27 cellular contexts compared by ENCODE assay signal in genomic region chr1:160227561-160227960, GRCh38. TPM values are rescaled to one million over a fixed set of nuclear protein-coding genes. Genes with fewer than 3 reads are reported as not detected.
DNase-seq lines count a peak whose midpoint lies in the region; ATAC-seq, FAIRE-seq and TF ChIP-seq lines count a peak whose summit lies in the region.
"Had no signal": no experiment of that assay in that cellular context is flagged by ENCODE, and none has a peak within 500 bp of the region (broad histone marks: within the 10 kb centered on the region; RNA-seq: fewer than 3 reads in every experiment).

No MANE protein-coding gene starts in this region.

- FAIRE-seq in HepG2 (lab: Jason Lieb, UNC) (no peak), GM12878 (lab: Jason Lieb, UNC) (no peak)
- FAIRE-seq: A204.1, GM12891, GM19239 had no signal

- RAD21 ChIA-PET in GM12878 (lab: Charles Lee; ENCODE audit: unreplicated experiment), result interaction anchor here (0.9 to 1.4 kb wide), 5 partner anchors 8 to 149 kb away, joined by 3 to 4 read pairs (median 3); no protein-coding TSS in a partner anchor

- H2AFZ ChIP-seq in HepG2 (ENCODE audit: low read length), result no peak overlapping the region
- H2AFZ ChIP-seq in GM12878 (ENCODE audit: control insufficient read depth, low read depth, low read length), result no peak overlapping the region

- TF ChIP-seq POLR2A in HepG2 (IDR thresholded peaks at IDR 0.05; ENCODE audit: insufficient read depth in 1 of 2, low read depth in 2 of 2, low read length in 2 of 2) (no peak), right lobe of liver (IDR thresholded peaks at IDR 0.05) (no peak), GM12878 (IDR thresholded peaks at IDR 0.05; ENCODE audit: low read depth, low read length) (no peak)

- CTCF ChIA-PET in HepG2 (lab: Yijun Ruan, JAX; ENCODE audit: low intra/inter-chr PET ratio, low total read pairs), result no interaction called here
- CTCF ChIA-PET in GM12878 (lab: Yijun Ruan, JAX), result interaction anchor here (0.5 to 6.3 kb wide), 11 partner anchors 7 to 149 kb away, joined by 4 to 40 read pairs (median 6); partner anchors contain the start of gene PEX19

- no peaks in the 10 kb centered on the region for H3K27me3 ChIP-seq in HepG2 (ENCODE audit: control insufficient read depth in 1 of 2, insufficient read depth in 2 of 2, low read length in 2 of 2)
- H3K27me3 ChIP-seq in right lobe of liver, result no peaks in the 10 kb centered on the region
- no peaks in the 10 kb centered on the region for H3K27me3 ChIP-seq in GM12878 (replicated peaks in 1 of 2; ENCODE audit: control insufficient read depth in 2 of 2, insufficient read depth in 2 of 2, low read length in 1 of 2)
- no peaks in the 10 kb centered on the region for H3K27me3 ChIP-seq in psoas muscle (ENCODE audit: insufficient read depth in 3 of 3, low read length in 2 of 3)
- H3K27me3 ChIP-seq: BE2C, BLaER1 had no signal

- SMC1A ChIA-PET in GM12878 (lab: Charles Lee; ENCODE audit: uncharacterized antibody, unreplicated experiment), result interaction anchor here (0.6 to 3.3 kb wide), 10 partner anchors 13 to 390 kb away, joined by 3 to 17 read pairs (median 4); no protein-coding TSS in a partner anchor

- POLR2A ChIA-PET in HepG2 (lab: Yijun Ruan, JAX) (interaction anchor here (1.4 to 1.6 kb wide), 2 partner anchors 35 to 129 kb away, joined by 3 read pairs; partner anchors contain the start of gene DCAF8), GM12878 (lab: Charles Lee) (interaction anchor here (0.9 kb wide), 1 partner anchor 25 kb away, joined by 3 read pairs; no protein-coding TSS in a partner anchor)

- in situ Hi-C loops in HepG2 (cut with HindIII; ENCODE audit: extremely low pct_ligation_motif_present, low pct_unique_long_range_greater_than_20kb) (no loop called here), GM12878 (cut with MboI) (no loop called here)

- TF ChIP-seq CTCF in HepG2 (CRISPR knock-in tag; IDR thresholded peaks at IDR 0.05) (no peak), right lobe of liver (IDR thresholded peaks at IDR 0.05) (no peak), GM12878 (IDR thresholded peaks at IDR 0.05 in 2 of 3, conservative IDR thresholded peaks at IDR 0.05 in 1 of 3; ENCODE audit: control insufficient read depth in 2 of 3, extremely low read depth in 1 of 3, insufficient read depth in 1 of 3, low read depth in 3 of 3, low read length in 3 of 3) (no peak), psoas muscle (IDR thresholded peaks at IDR 0.05) (no peak)

- H3K36me3 ChIP-seq in HepG2 (replicated peaks in 1 of 2; ENCODE audit: control insufficient read depth in 1 of 2, insufficient read depth in 2 of 2, low read length in 2 of 2) (peaks cover 38 to 95% of the 10 kb centered on the region in 2 experiments), right lobe of liver (peaks cover 0 to 100% (median 53%) of the 10 kb centered on the region in 4 donors), GM12878 (ENCODE audit: control insufficient read depth in 2 of 2, insufficient read depth in 2 of 2, low read length in 1 of 2) (peaks cover 20 to 53% of the 10 kb centered on the region in 2 experiments), psoas muscle (ENCODE audit: insufficient read depth in 1 of 2, low read depth in 1 of 2) (peaks cover 20 to 100% of the 10 kb centered on the region in 2 donors)

- H3K9me3 ChIP-seq in HepG2 (ENCODE audit: low read length) (no peaks in the 10 kb centered on the region), right lobe of liver (no peaks in the 10 kb centered on the region), GM12878 (replicated peaks; ENCODE audit: control insufficient read depth, insufficient read depth, low read length) (no peaks in the 10 kb centered on the region), psoas muscle (no peaks in the 10 kb centered on the region)
- H3K9me3 ChIP-seq: BE2C, BLaER1 had no signal

- H3K79me2 ChIP-seq in HepG2 (ENCODE audit: insufficient read depth, low read length), result no peaks in the 10 kb centered on the region
- H3K79me2 ChIP-seq in GM12878 (ENCODE audit: control insufficient read depth, insufficient read depth, low read length), result no peaks in the 10 kb centered on the region

- DNase-seq in HepG2 (ENCODE audit: low spot score) (no peak), right lobe of liver (no peak), GM12878 (ENCODE audit: low read depth, low spot score) (no peak), psoas muscle (no peak), NCI-H146 (lab: John Stamatoyannopoulos, UW) (no peak)
- DNase-seq: 8988T; ACHN; BE2C; C1 segment of cervical spinal cord; CD4-positive, alpha-beta memory T cell; CD4-positive, CD25-positive, alpha-beta regulatory T cell; CD8-positive, alpha-beta memory T cell; COR-L47; DMS 273 treated with DMSO at 0.1 percent for 48 hours; DMS153; DMS53; DMS79; DND-41; EL; GDM1 had no signal

- TF ChIP-seq RAD21 in HepG2 (CRISPR knock-in tag; IDR thresholded peaks at IDR 0.05) (no peak), GM12878 (IDR thresholded peaks at IDR 0.05; ENCODE audit: insufficient read depth, low read depth, low read length) (no peak)

- no peak overlapping the region for H3K27ac ChIP-seq in HepG2 (ENCODE audit: extremely low read length, insufficient read depth, low read length)
- H3K27ac ChIP-seq in right lobe of liver, result no peak overlapping the region
- no peak overlapping the region for H3K27ac ChIP-seq in GM12878 (ENCODE audit: control insufficient read depth, insufficient read depth)
- H3K27ac ChIP-seq in psoas muscle, result peak overlapping the region; percentile 61
- H3K27ac ChIP-seq: BLaER1 had no signal

- BruUV-seq in HepG2 (replicated peaks; lab: Mats Ljungman, UMichigan), result no TSS peak
- BruUV-seq in GM12878 (replicated peaks; lab: Mats Ljungman, UMichigan), result no TSS peak

- TF ChIP-seq EP300 in HepG2 (IDR thresholded peaks at IDR 0.05; ENCODE audit: low read depth in 2 of 2, low read length in 2 of 2) (no peak), HepG2 (CRISPR knock-in tag; IDR thresholded peaks at IDR 0.05; ENCODE audit: borderline replicate concordance) (no peak), GM12878 (IDR thresholded peaks at IDR 0.05; ENCODE audit: borderline replicate concordance in 1 of 2, control insufficient read depth in 1 of 2, low read depth in 2 of 2, low read length in 2 of 2) (no peak)

- intact Hi-C loops in HepG2 (cut with micrococcal nuclease; ENCODE audit: unreplicated experiment) (no loop called here), right lobe of liver (cut with DNase I) (no loop called here), GM12878 (cut with micrococcal nuclease; ENCODE audit: unreplicated experiment) (no loop called here), psoas muscle (cut with DNase I) (no loop called here)

- H3K9ac ChIP-seq in HepG2 (ENCODE audit: insufficient read depth, low read depth, low read length) (no peak overlapping the region), GM12878 (ENCODE audit: control insufficient read depth, insufficient read depth, low read length) (no peak overlapping the region)
- H3K9ac ChIP-seq: BLaER1 had no signal

- H4K20me1 ChIP-seq in HepG2 (ENCODE audit: insufficient read depth, low read length), result no peaks in the 10 kb centered on the region
- no peaks in the 10 kb centered on the region for H4K20me1 ChIP-seq in GM12878 (ENCODE audit: control insufficient read depth, insufficient read depth)
- H4K20me1 ChIP-seq: BLaER1 had no signal

- ATAC-seq in HepG2 (no peak), right lobe of liver (no peak), GM12878 (no peak), psoas muscle (no peak), GM21786 (IDR thresholded peaks at IDR 0.05; ENCODE audit: unreplicated experiment) (no peak)

- 86% methylated on average over 1 of the region's 1 CpG for WGBS in HepG2 (ENCODE audit: low lambda C conversion rate)
- 100% methylated on average over 1 of the region's 1 CpG for WGBS in right lobe of liver (ENCODE audit: insufficient coverage, low coverage, low lambda C conversion rate, missing lambda C conversion rate)
- WGBS in GM12878 (ENCODE audit: insufficient coverage, insufficient replicate concordance, low lambda C conversion rate, missing lambda C conversion rate), result 94% methylated on average over 1 of the region's 1 CpG
- 85 to 97% (median 87%) methylated on average over 1 of the region's 1 CpG for WGBS in psoas muscle, 3 donors

- H3K4me2 ChIP-seq in HepG2 (ENCODE audit: low read depth, low read length) (no peak overlapping the region), GM12878 (ENCODE audit: control insufficient read depth, insufficient read depth) (no peak overlapping the region)
- H3K4me2 ChIP-seq: BLaER1 had no signal

- H3K4me3 ChIP-seq in HepG2 (replicated peaks in 1 of 3; ENCODE audit: insufficient read depth in 1 of 3, low read depth in 2 of 3, low read length in 3 of 3) (no peak overlapping the region), right lobe of liver (no peak overlapping the region), GM12878 (no peak overlapping the region), psoas muscle (no peak overlapping the region)
- H3K4me3 ChIP-seq: BLaER1 had no signal

- H3K4me1 ChIP-seq in HepG2 (ENCODE audit: insufficient read depth, low read length) (no peaks in the 10 kb centered on the region), right lobe of liver (no peaks in the 10 kb centered on the region), GM12878 (ENCODE audit: control insufficient read depth, insufficient read depth, low read length) (no peaks in the 10 kb centered on the region; the same call in 1 of the 2 replicates), psoas muscle (peaks cover 13% of the 10 kb centered on the region)
- H3K4me1 ChIP-seq: BE2C, BLaER1 had no signal

RNA-seq across cellular contexts. Expression of gene PEA15, which starts 22.4 kb away (rescaled TPM):
- 12.1 and 15.8 TPM in 2 replicates for total RNA-seq in HepG2 (2016; rRNA removed; fragmentation: Illumina TruSeq; extraction: Trizol)
- total RNA-seq in HepG2 (2016; cell fraction: cytosol; rRNA removed; fragmentation: Illumina TruSeq; extraction: Trizol; ENCODE audit: low read depth), result 5.3 and 6.2 TPM in 2 replicates
- 13.1 and 13.5 TPM in 2 replicates for total RNA-seq in HepG2 (2016; cell fraction: insoluble cytoplasmic fraction; rRNA removed; fragmentation: Illumina TruSeq; extraction: Trizol)
- 19.6 and 23.0 TPM in 2 replicates for total RNA-seq in HepG2 (2016; cell fraction: membrane; rRNA removed; fragmentation: Illumina TruSeq; extraction: Trizol)
- 6.0 and 6.1 TPM in 2 replicates for total RNA-seq in HepG2 (2016; cell fraction: nucleus; rRNA removed; fragmentation: Illumina TruSeq; extraction: Trizol)
- 35.2 and 40.4 TPM in 2 replicates for polyA plus RNA-seq in HepG2 (2011; rRNA removed)
- 28.3 and 34.3 TPM in 2 replicates for polyA plus RNA-seq in HepG2 (2011; cell fraction: cytosol; rRNA removed)
- polyA plus RNA-seq in HepG2 (2011; cell fraction: nucleus; rRNA removed), result 14.9 and 20.5 TPM in 2 replicates
- 13.8 and 25.9 TPM in 2 replicates for polyA plus RNA-seq in HepG2 (2012)
- polyA plus RNA-seq in HepG2 (2016; cell fraction: cytosol; fragmentation: Illumina TruSeq; extraction: Trizol; ENCODE audit: low read depth), result 23.0 and 24.9 TPM in 2 replicates
- 40.5 and 45.7 TPM in 2 replicates for polyA plus RNA-seq in HepG2 (2016; cell fraction: insoluble cytoplasmic fraction; fragmentation: Illumina TruSeq; extraction: Trizol; ENCODE audit: low read depth)
- polyA plus RNA-seq in HepG2 (2016; cell fraction: membrane; fragmentation: Illumina TruSeq; extraction: Trizol; ENCODE audit: low read depth), result 43.4 and 51.8 TPM in 2 replicates
- 23.2 and 27.2 TPM in 2 replicates for polyA plus RNA-seq in HepG2 (2016; cell fraction: nucleus; fragmentation: Illumina TruSeq; extraction: Trizol; ENCODE audit: insufficient read depth, low read depth)
- 14.7 and 92.5 TPM in 2 replicates for polyA minus RNA-seq in HepG2 (2011; rRNA and poly(A)+ RNA removed; ENCODE audit: low replicate concordance)
- polyA minus RNA-seq in HepG2 (2011; cell fraction: cytosol; rRNA and poly(A)+ RNA removed), result 11.5 TPM in 2 replicates
- polyA minus RNA-seq in HepG2 (2011; cell fraction: nucleus; rRNA and poly(A)+ RNA removed), result 3.0 and 7.3 TPM in 2 replicates
- 10 to 100 TPM; 11.5 to 45.7 (median 18.0) TPM for total RNA-seq in right lobe of liver
- total RNA-seq in GM12878 (2013; cell fraction: nucleolus; rRNA removed), result 11.8 and 13.4 TPM in 2 replicates
- 37.6 and 40.2 TPM in 2 replicates for total RNA-seq in GM12878 (2014; rRNA removed)
- total RNA-seq in GM12878 (2014; rRNA removed; fragmentation: Illumina TruSeq; extraction: Trizol), result 65.1 and 68.1 TPM in 2 replicates
- total RNA-seq in GM12878 (2021), result 66.2 and 69.1 TPM in 2 replicates
- polyA plus RNA-seq in GM12878 (2011; ENCODE audit: low read depth), result 24.7 TPM
- 173 and 185 TPM in 2 replicates for polyA plus RNA-seq in GM12878 (2011; rRNA removed)
- 166 and 185 TPM in 2 replicates for polyA plus RNA-seq in GM12878 (2011; cell fraction: cytosol; rRNA removed)
- polyA plus RNA-seq in GM12878 (2011; cell fraction: nucleus; rRNA removed), result 69.5 and 83.5 TPM in 2 replicates
- 41.8 and 56.2 TPM in 2 replicates for polyA plus RNA-seq in GM12878 (2012)
- 269 and 323 TPM in 2 replicates for polyA plus RNA-seq in GM12878 (2014; fragmentation: Illumina TruSeq; extraction: Trizol)
- polyA plus RNA-seq in GM12878 (2014; fragmentation: Nextera tagmentation; extraction: Ambion mirVana), result 10 to 100 TPM; 15.1 to 28.2 TPM
- 113 and 119 TPM in 2 replicates for polyA plus RNA-seq in GM12878 (2014; rRNA removed)
- polyA plus RNA-seq in GM12878 (2016; fragmentation: Nextera tagmentation; extraction: Ambion mirVana), result 10 to 100 TPM; 64.4 to 68.2 TPM
- polyA minus RNA-seq in GM12878 (2011; rRNA and poly(A)+ RNA removed), result 89.0 and 91.0 TPM in 2 replicates
- 15.2 and 20.8 TPM in 2 replicates for polyA minus RNA-seq in GM12878 (2011; cell fraction: cytosol; rRNA and poly(A)+ RNA removed)
- polyA minus RNA-seq in GM12878 (2011; cell fraction: nucleus; rRNA and poly(A)+ RNA removed), result 8.1 and 11.2 TPM in 2 replicates
- 100 to 1,000 TPM in 2 of 4 donors, 10 to 100 TPM in 2; 51.2 to 232 (median 95.8) TPM for total RNA-seq in psoas muscle
- polyA plus RNA-seq in psoas muscle, result 100 to 1,000 TPM in 1 of 3 donors, 10 to 100 TPM in 2; 83.4 to 111 (median 95.9) TPM

RNA-seq across cellular contexts. Expression of gene DCAF8, which starts 34.8 kb away (rescaled TPM):
- total RNA-seq in HepG2 (2016; rRNA removed; fragmentation: Illumina TruSeq; extraction: Trizol) (52.3 and 79.8 TPM in 2 replicates), right lobe of liver (100 to 1,000 TPM in 4 of 6 experiments, 10 to 100 TPM in 2; 80.2 to 137 (median 110) TPM), GM12878 (2014; rRNA removed) (81.3 and 95.1 TPM in 2 replicates), GM12878 (2014; rRNA removed; fragmentation: Illumina TruSeq; extraction: Trizol) (69.1 and 70.0 TPM in 2 replicates), GM12878 (2021) (88.9 and 108 TPM in 2 replicates), psoas muscle (100 to 1,000 TPM; 135 to 204 (median 188) TPM)
- total RNA-seq in HepG2 (2016; cell fraction: cytosol; rRNA removed; fragmentation: Illumina TruSeq; extraction: Trizol; ENCODE audit: low read depth), result 17.5 and 18.7 TPM in 2 replicates
- 48.0 and 77.3 TPM in 2 replicates for total RNA-seq in HepG2 (2016; cell fraction: insoluble cytoplasmic fraction; rRNA removed; fragmentation: Illumina TruSeq; extraction: Trizol)
- total RNA-seq in HepG2 (2016; cell fraction: membrane; rRNA removed; fragmentation: Illumina TruSeq; extraction: Trizol), result 29.8 and 32.3 TPM in 2 replicates
- 139 and 162 TPM in 2 replicates for total RNA-seq in HepG2 (2016; cell fraction: nucleus; rRNA removed; fragmentation: Illumina TruSeq; extraction: Trizol)
- polyA plus RNA-seq in HepG2 (2011; rRNA removed) (73.4 and 94.7 TPM in 2 replicates), GM12878 (2011; rRNA removed) (152 and 168 TPM in 2 replicates), GM12878 (2014; fragmentation: Illumina TruSeq; extraction: Trizol) (88.0 and 110 TPM in 2 replicates), GM12878 (2014; fragmentation: Nextera tagmentation; extraction: Ambion mirVana) (10 to 100 TPM; 10.4 to 18.7 TPM), GM12878 (2014; rRNA removed) (100 and 101 TPM in 2 replicates), GM12878 (2016; fragmentation: Nextera tagmentation; extraction: Ambion mirVana) (10 to 100 TPM; 83.1 to 86.0 TPM), psoas muscle (100 to 1,000 TPM in 2 of 3 donors, 10 to 100 TPM in 1; 45.4 to 187 (median 106) TPM)
- polyA plus RNA-seq in HepG2 (2011; cell fraction: cytosol; rRNA removed), result 33.1 and 34.2 TPM in 2 replicates
- 505 and 552 TPM in 2 replicates for polyA plus RNA-seq in HepG2 (2011; cell fraction: nucleus; rRNA removed)
- polyA plus RNA-seq in HepG2 (2012), result 63.6 and 76.2 TPM in 2 replicates
- polyA plus RNA-seq in HepG2 (2016; cell fraction: cytosol; fragmentation: Illumina TruSeq; extraction: Trizol; ENCODE audit: low read depth), result 4.0 and 4.4 TPM in 2 replicates
- 34.8 and 37.8 TPM in 2 replicates for polyA plus RNA-seq in HepG2 (2016; cell fraction: insoluble cytoplasmic fraction; fragmentation: Illumina TruSeq; extraction: Trizol; ENCODE audit: low read depth)
- 12.0 and 13.0 TPM in 2 replicates for polyA plus RNA-seq in HepG2 (2016; cell fraction: membrane; fragmentation: Illumina TruSeq; extraction: Trizol; ENCODE audit: low read depth)
- polyA plus RNA-seq in HepG2 (2016; cell fraction: nucleus; fragmentation: Illumina TruSeq; extraction: Trizol; ENCODE audit: insufficient read depth, low read depth), result 243 and 251 TPM in 2 replicates
- 86.3 and 97.5 TPM in 2 replicates for polyA minus RNA-seq in HepG2 (2011; rRNA and poly(A)+ RNA removed; ENCODE audit: low replicate concordance)
- 20.5 and 34.4 TPM in 2 replicates for polyA minus RNA-seq in HepG2 (2011; cell fraction: cytosol; rRNA and poly(A)+ RNA removed)
- polyA minus RNA-seq in HepG2 (2011; cell fraction: nucleus; rRNA and poly(A)+ RNA removed), result 227 and 254 TPM in 2 replicates
- 503 and 542 TPM in 2 replicates for total RNA-seq in GM12878 (2013; cell fraction: nucleolus; rRNA removed)
- 49.4 TPM for polyA plus RNA-seq in GM12878 (2011; ENCODE audit: low read depth)
- polyA plus RNA-seq in GM12878 (2011; cell fraction: cytosol; rRNA removed), result 93.7 and 126 TPM in 2 replicates
- polyA plus RNA-seq in GM12878 (2011; cell fraction: nucleus; rRNA removed), result 759 and 982 TPM in 2 replicates
- 81.8 and 83.3 TPM in 2 replicates for polyA plus RNA-seq in GM12878 (2012)
- 97.6 and 114 TPM in 2 replicates for polyA minus RNA-seq in GM12878 (2011; rRNA and poly(A)+ RNA removed)
- polyA minus RNA-seq in GM12878 (2011; cell fraction: cytosol; rRNA and poly(A)+ RNA removed), result 29.4 and 47.1 TPM in 2 replicates
- polyA minus RNA-seq in GM12878 (2011; cell fraction: nucleus; rRNA and poly(A)+ RNA removed), result 136 and 161 TPM in 2 replicates

RNA-seq across cellular contexts. Expression of gene CASQ1, which starts 37.2 kb away (rescaled TPM):
- 0.20 TPM in 2 replicates for total RNA-seq in HepG2 (2016; rRNA removed; fragmentation: Illumina TruSeq; extraction: Trizol)
- not detected in 2 replicates for total RNA-seq in HepG2 (2016; cell fraction: cytosol; rRNA removed; fragmentation: Illumina TruSeq; extraction: Trizol; ENCODE audit: low read depth)
- total RNA-seq in HepG2 (2016; cell fraction: insoluble cytoplasmic fraction; rRNA removed; fragmentation: Illumina TruSeq; extraction: Trizol), result 0.06 TPM in 1 of 2 replicates, not detected in the other
- total RNA-seq in HepG2 (2016; cell fraction: membrane; rRNA removed; fragmentation: Illumina TruSeq; extraction: Trizol), result 0.19 TPM in 1 of 2 replicates, not detected in the other
- not detected in 2 replicates for total RNA-seq in HepG2 (2016; cell fraction: nucleus; rRNA removed; fragmentation: Illumina TruSeq; extraction: Trizol)
- polyA plus RNA-seq in HepG2 (2011; rRNA removed), result 0.09 TPM in 2 replicates
- polyA plus RNA-seq in HepG2 (2011; cell fraction: cytosol; rRNA removed), result 0.05 TPM in 1 of 2 replicates, not detected in the other
- polyA plus RNA-seq in HepG2 (2011; cell fraction: nucleus; rRNA removed), result not detected in 2 replicates
- polyA plus RNA-seq in HepG2 (2012), result 0.12 TPM in 1 of 2 replicates, not detected in the other
- 0.09 and 0.17 TPM in 2 replicates for polyA plus RNA-seq in HepG2 (2016; cell fraction: cytosol; fragmentation: Illumina TruSeq; extraction: Trizol; ENCODE audit: low read depth)
- polyA plus RNA-seq in HepG2 (2016; cell fraction: insoluble cytoplasmic fraction; fragmentation: Illumina TruSeq; extraction: Trizol; ENCODE audit: low read depth), result 0.30 and 0.41 TPM in 2 replicates
- 0.21 and 0.30 TPM in 2 replicates for polyA plus RNA-seq in HepG2 (2016; cell fraction: membrane; fragmentation: Illumina TruSeq; extraction: Trizol; ENCODE audit: low read depth)
- polyA plus RNA-seq in HepG2 (2016; cell fraction: nucleus; fragmentation: Illumina TruSeq; extraction: Trizol; ENCODE audit: insufficient read depth, low read depth), result not detected in 2 replicates
- not detected in 2 replicates for polyA minus RNA-seq in HepG2 (2011; rRNA and poly(A)+ RNA removed; ENCODE audit: low replicate concordance)
- polyA minus RNA-seq in HepG2 (2011; cell fraction: cytosol; rRNA and poly(A)+ RNA removed), result not detected in 2 replicates
- not detected in 2 replicates for polyA minus RNA-seq in HepG2 (2011; cell fraction: nucleus; rRNA and poly(A)+ RNA removed)
- under 1 TPM in 1 of 6 experiments, not detected in 5; 0.25 TPM for total RNA-seq in right lobe of liver
- total RNA-seq in GM12878 (2013; cell fraction: nucleolus; rRNA removed), result 1.0 and 1.7 TPM in 2 replicates
- total RNA-seq in GM12878 (2014; rRNA removed), result 0.28 and 0.38 TPM in 2 replicates
- 0.14 and 0.27 TPM in 2 replicates for total RNA-seq in GM12878 (2014; rRNA removed; fragmentation: Illumina TruSeq; extraction: Trizol)
- total RNA-seq in GM12878 (2021), result 0.21 and 0.40 TPM in 2 replicates
- 0.91 TPM for polyA plus RNA-seq in GM12878 (2011; ENCODE audit: low read depth)
- polyA plus RNA-seq in GM12878 (2011; rRNA removed), result 0.73 and 0.77 TPM in 2 replicates
- polyA plus RNA-seq in GM12878 (2011; cell fraction: cytosol; rRNA removed), result 0.28 and 0.37 TPM in 2 replicates
- polyA plus RNA-seq in GM12878 (2011; cell fraction: nucleus; rRNA removed), result 2.6 and 3.0 TPM in 2 replicates
- polyA plus RNA-seq in GM12878 (2012), result 0.59 and 0.72 TPM in 2 replicates
- polyA plus RNA-seq in GM12878 (2014; fragmentation: Illumina TruSeq; extraction: Trizol), result 0.40 and 0.92 TPM in 2 replicates
- polyA plus RNA-seq in GM12878 (2014; fragmentation: Nextera tagmentation; extraction: Ambion mirVana), result under 1 TPM; 0.22 to 0.61 TPM
- 0.44 and 0.95 TPM in 2 replicates for polyA plus RNA-seq in GM12878 (2014; rRNA removed)
- polyA plus RNA-seq in GM12878 (2016; fragmentation: Nextera tagmentation; extraction: Ambion mirVana), result under 1 TPM; 0.10 to 0.42 TPM
- 0.10 TPM in 1 of 2 replicates, not detected in the other for polyA minus RNA-seq in GM12878 (2011; rRNA and poly(A)+ RNA removed)
- not detected in 2 replicates for polyA minus RNA-seq in GM12878 (2011; cell fraction: cytosol; rRNA and poly(A)+ RNA removed)
- polyA minus RNA-seq in GM12878 (2011; cell fraction: nucleus; rRNA and poly(A)+ RNA removed), result 0.57 TPM in 1 of 2 replicates, not detected in the other
- 100 to 1,000 TPM; 399 to 903 (median 583) TPM for total RNA-seq in psoas muscle
- polyA plus RNA-seq in psoas muscle, result 100 to 1,000 TPM; 171 to 412 (median 329) TPM
- total RNA-seq: A673; CD4-positive, alpha-beta memory T cell; CD4-positive, CD25-positive, alpha-beta regulatory T cell; CD8-positive, alpha-beta memory T cell; Daoy had no signal
- polyA plus RNA-seq: CD4-positive, alpha-beta memory T cell; CD4-positive, CD25-positive, alpha-beta regulatory T cell; CD8-positive, alpha-beta memory T cell had no signal

RNA-seq across cellular contexts. Expression of gene PEX19, which starts 57.4 kb away (rescaled TPM):
- 47.0 and 81.9 TPM in 2 replicates for total RNA-seq in HepG2 (2016; rRNA removed; fragmentation: Illumina TruSeq; extraction: Trizol)
- 5.1 and 6.3 TPM in 2 replicates for total RNA-seq in HepG2 (2016; cell fraction: cytosol; rRNA removed; fragmentation: Illumina TruSeq; extraction: Trizol; ENCODE audit: low read depth)
- total RNA-seq in HepG2 (2016; cell fraction: insoluble cytoplasmic fraction; rRNA removed; fragmentation: Illumina TruSeq; extraction: Trizol), result 44.9 and 86.0 TPM in 2 replicates
- 19.1 and 20.5 TPM in 2 replicates for total RNA-seq in HepG2 (2016; cell fraction: membrane; rRNA removed; fragmentation: Illumina TruSeq; extraction: Trizol)
- 28.9 and 32.0 TPM in 2 replicates for total RNA-seq in HepG2 (2016; cell fraction: nucleus; rRNA removed; fragmentation: Illumina TruSeq; extraction: Trizol)
- 48.3 and 51.8 TPM in 2 replicates for polyA plus RNA-seq in HepG2 (2011; rRNA removed)
- 34.9 and 46.4 TPM in 2 replicates for polyA plus RNA-seq in HepG2 (2011; cell fraction: cytosol; rRNA removed)
- polyA plus RNA-seq in HepG2 (2011; cell fraction: nucleus; rRNA removed), result 23.3 and 28.0 TPM in 2 replicates
- 38.3 and 48.7 TPM in 2 replicates for polyA plus RNA-seq in HepG2 (2012)
- 5.2 and 6.2 TPM in 2 replicates for polyA plus RNA-seq in HepG2 (2016; cell fraction: cytosol; fragmentation: Illumina TruSeq; extraction: Trizol; ENCODE audit: low read depth)
- 84.0 and 84.9 TPM in 2 replicates for polyA plus RNA-seq in HepG2 (2016; cell fraction: insoluble cytoplasmic fraction; fragmentation: Illumina TruSeq; extraction: Trizol; ENCODE audit: low read depth)
- polyA plus RNA-seq in HepG2 (2016; cell fraction: membrane; fragmentation: Illumina TruSeq; extraction: Trizol; ENCODE audit: low read depth), result 12.8 and 14.7 TPM in 2 replicates
- 30.0 and 35.6 TPM in 2 replicates for polyA plus RNA-seq in HepG2 (2016; cell fraction: nucleus; fragmentation: Illumina TruSeq; extraction: Trizol; ENCODE audit: insufficient read depth, low read depth)
- 56.5 and 59.3 TPM in 2 replicates for polyA minus RNA-seq in HepG2 (2011; rRNA and poly(A)+ RNA removed; ENCODE audit: low replicate concordance)
- 28.6 and 31.3 TPM in 2 replicates for polyA minus RNA-seq in HepG2 (2011; cell fraction: cytosol; rRNA and poly(A)+ RNA removed)
- polyA minus RNA-seq in HepG2 (2011; cell fraction: nucleus; rRNA and poly(A)+ RNA removed), result 48.5 and 69.5 TPM in 2 replicates
- 10 to 100 TPM; 55.8 to 96.2 (median 84.1) TPM for total RNA-seq in right lobe of liver
- total RNA-seq in GM12878 (2013; cell fraction: nucleolus; rRNA removed), result 72.6 and 76.5 TPM in 2 replicates
- 33.9 and 34.5 TPM in 2 replicates for total RNA-seq in GM12878 (2014; rRNA removed)
- total RNA-seq in GM12878 (2014; rRNA removed; fragmentation: Illumina TruSeq; extraction: Trizol), result 26.9 and 27.6 TPM in 2 replicates
- 46.5 and 47.2 TPM in 2 replicates for total RNA-seq in GM12878 (2021)
- polyA plus RNA-seq in GM12878 (2011; ENCODE audit: low read depth), result 15.4 TPM
- polyA plus RNA-seq in GM12878 (2011; rRNA removed), result 58.1 and 72.2 TPM in 2 replicates
- 33.2 and 38.9 TPM in 2 replicates for polyA plus RNA-seq in GM12878 (2011; cell fraction: cytosol; rRNA removed)
- 31.6 and 55.3 TPM in 2 replicates for polyA plus RNA-seq in GM12878 (2011; cell fraction: nucleus; rRNA removed)
- 20.2 and 24.2 TPM in 2 replicates for polyA plus RNA-seq in GM12878 (2012)
- 39.1 and 49.5 TPM in 2 replicates for polyA plus RNA-seq in GM12878 (2014; fragmentation: Illumina TruSeq; extraction: Trizol)
- polyA plus RNA-seq in GM12878 (2014; fragmentation: Nextera tagmentation; extraction: Ambion mirVana), result 10 to 100 TPM; 29.4 to 50.8 TPM
- polyA plus RNA-seq in GM12878 (2014; rRNA removed), result 24.9 and 27.1 TPM in 2 replicates
- 10 to 100 TPM; 40.1 to 42.2 TPM for polyA plus RNA-seq in GM12878 (2016; fragmentation: Nextera tagmentation; extraction: Ambion mirVana)
- 47.9 and 64.5 TPM in 2 replicates for polyA minus RNA-seq in GM12878 (2011; rRNA and poly(A)+ RNA removed)
- 7.1 and 10.7 TPM in 2 replicates for polyA minus RNA-seq in GM12878 (2011; cell fraction: cytosol; rRNA and poly(A)+ RNA removed)
- 36.0 and 42.8 TPM in 2 replicates for polyA minus RNA-seq in GM12878 (2011; cell fraction: nucleus; rRNA and poly(A)+ RNA removed)
- total RNA-seq in psoas muscle, result 10 to 100 TPM; 75.3 to 85.4 (median 78.2) TPM
- 100 to 1,000 TPM in 1 of 3 donors, 10 to 100 TPM in 2; 30.2 to 117 (median 52.7) TPM for polyA plus RNA-seq in psoas muscle

Comparison
In these comparisons a context has a peak if more than half of its experiments do, and no peak if none do; other contexts are left out.
1. RNA of gene CASQ1, which starts 37.2 kb away (total RNA-seq): 399 to 903 TPM in psoas muscle; 0.14 to 1.7 TPM in GM12878, 0.06 to 0.20 TPM in HepG2 and 0.25 TPM in right lobe of liver; every median in the first group is over 100 times any median in the second.
2. Of the 75 proteins assayed by ChIP-seq in both HepG2 and GM12878: peak only in HepG2: none; only in GM12878: none; in both: ZBTB40; in neither: 74.